31 cellular contexts compared by ENCODE assay signal in the genomic region with DNA sequence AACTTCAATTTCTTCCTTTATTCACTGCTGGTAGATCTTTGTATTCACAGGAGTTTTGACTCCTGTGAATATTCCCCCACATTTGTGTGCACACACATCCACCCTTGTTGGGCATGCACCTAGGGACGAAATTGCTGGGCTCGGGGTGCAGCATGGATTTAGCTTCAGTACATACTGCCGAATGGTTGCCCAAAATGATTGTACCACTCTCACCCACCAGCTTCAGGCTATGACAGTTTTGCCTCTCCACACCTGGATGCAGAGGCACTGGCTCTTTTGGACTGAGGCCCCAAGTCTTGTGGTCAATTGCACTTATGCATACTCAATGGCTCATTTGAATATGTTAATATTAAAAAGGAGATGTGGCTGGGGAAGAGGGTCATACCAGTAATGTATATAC.
"Had no signal": no experiment of that assay in that cellular context is flagged by ENCODE, and none has a peak within 500 bp of the region (broad histone marks: within the 10 kb centered on the region; RNA-seq: fewer than 3 reads in every experiment).

No MANE protein-coding gene starts in this region.

- H3K36me3 ChIP-seq: brain microvascular endothelial cell, SJSA1 had no signal

- H3K9me3 ChIP-seq: SJSA1 had no signal

- H3K27me3 ChIP-seq: brain microvascular endothelial cell, SJSA1 had no signal

- H3K4me3 ChIP-seq: SJSA1 had no signal

- H3K27me3 Mint-ChIP-seq: activated B cell treated with CpG ODN at 0.5 μM for 24 hours; activated CD4-positive, alpha-beta memory T cell treated with anti-CD3 and anti-CD28 coated beads for 36 hours; activated naive CD8-positive, alpha-beta T cell treated with anti-CD3 and anti-CD28 coated beads for 36 hours; central memory CD8-positive, alpha-beta T cell had no signal

- ATAC-seq: Panc1, SK-N-SH treated with all-trans-retinoic acid at 6 μM for 48 hours had no signal

- DNase-seq: activated B cell treated with CpG ODN at 0.5 μM for 24 hours; activated CD4-positive, alpha-beta memory T cell treated with anti-CD3 and anti-CD28 coated beads for 36 hours; activated CD4-positive, alpha-beta T cell treated with anti-CD3 and anti-CD28 coated beads for 4 hours; activated CD4-positive, alpha-beta T cell treated with anti-CD3 and anti-CD28 coated beads, Interleukin-2, amount 50 U/mL, for 1 hour; activated CD4-positive, CD25-positive, alpha-beta regulatory T cell treated with anti-CD3 and anti-CD28 coated beads, Interleukin-2, amount 50 U/mL, for 72 hours; activated naive CD4-positive, alpha-beta T cell; activated naive CD4-positive, alpha-beta T cell treated with anti-CD3 and anti-CD28 coated beads, Interleukin-2, amount 50 U/mL, for 16 hours; activated naive CD8-positive, alpha-beta T cell treated with anti-CD3 and anti-CD28 coated beads for 36 hours; activated T-cell treated with anti-CD3 and anti-CD28 coated beads, Interleukin-2, amount 50 U/mL, for 48 hours; amniotic stem cell; NCI-H1092 treated with DMSO at 0.1 percent for 48 hours; NCI-H1417; NCI-H146; NCI-H187; NCI-H2029 treated with DMSO at 0.1 percent for 48 hours; NCI-H2107; NCI-H2171; NCI-H2227 treated with DMSO at 0.1 percent for 48 hours; NCI-H446; NCI-H510A treated with DMSO at 0.1 percent for 48 hours; SHP77 treated with DMSO at 0.1 percent for 48 hours; T-helper 1 cell; T-helper 2 cell; T-helper 9 cell had no signal

- H3K27ac ChIP-seq: brain microvascular endothelial cell, KMS-11, SJSA1, VCaP had no signal

- H3K27ac Mint-ChIP-seq: activated B cell treated with CpG ODN at 0.5 μM for 24 hours; activated CD4-positive, alpha-beta memory T cell treated with anti-CD3 and anti-CD28 coated beads for 36 hours; activated naive CD8-positive, alpha-beta T cell treated with anti-CD3 and anti-CD28 coated beads for 36 hours had no signal

- H3K4me1 Mint-ChIP-seq: activated B cell treated with CpG ODN at 0.5 μM for 24 hours; activated naive CD8-positive, alpha-beta T cell treated with anti-CD3 and anti-CD28 coated beads for 36 hours; central memory CD8-positive, alpha-beta T cell had no signal

- H3K4me3 Mint-ChIP-seq: activated B cell treated with CpG ODN at 0.5 μM for 24 hours; activated CD4-positive, alpha-beta memory T cell treated with anti-CD3 and anti-CD28 coated beads for 36 hours; activated naive CD8-positive, alpha-beta T cell treated with anti-CD3 and anti-CD28 coated beads for 36 hours; central memory CD8-positive, alpha-beta T cell had no signal
